ENCODE assay signal across 8 cellular contexts in the genomic region with DNA sequence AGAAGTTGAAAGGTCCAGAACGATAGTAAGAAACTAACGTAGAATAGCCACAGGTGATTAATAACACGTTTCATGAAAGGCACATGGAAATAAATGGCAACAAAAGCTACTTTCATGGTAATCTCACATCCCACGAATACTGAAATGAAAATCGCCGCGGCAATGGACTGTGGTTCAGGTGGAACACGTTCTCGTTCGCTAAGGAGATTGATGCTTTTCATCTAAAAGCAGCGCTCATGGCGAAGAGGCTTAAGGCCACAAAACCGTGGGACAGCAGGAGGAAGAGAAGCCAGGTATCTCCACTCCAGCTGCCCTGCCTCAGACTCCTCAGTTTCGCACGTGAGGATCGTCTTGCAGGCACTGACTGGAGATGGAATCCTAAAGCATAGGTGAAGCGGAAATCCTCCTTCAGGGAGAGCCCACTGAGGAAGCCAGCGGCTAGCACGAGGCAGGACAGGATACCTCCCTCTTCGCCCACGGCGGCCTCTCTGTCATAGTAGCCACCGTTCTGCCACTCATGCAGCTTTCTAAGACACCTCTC. TPM values are rescaled to one million over a fixed set of nuclear protein-coding genes. Genes with fewer than 3 reads are reported as not detected.
DNase-seq lines count a peak whose midpoint lies in the region; ATAC-seq and TF ChIP-seq lines count a peak whose summit lies in the region.

No MANE protein-coding gene starts in this region.

- H3K4me1 ChIP-seq in PC-3 (ENCODE audit: insufficient read depth, low read length) (peaks cover 22% of the 10 kb centered on the region), muscle layer of colon (ENCODE audit: insufficient read depth, low read length) (peaks cover 12% of the 10 kb centered on the region)

- peak; percentile 9 for ATAC-seq in HG03039 (IDR thresholded peaks at IDR 0.05; ENCODE audit: unreplicated experiment)
- peak; percentile 44 for ATAC-seq in PC-3

- H3K27ac Mint-ChIP-seq in dendritic cell treated with granulocyte-macrophage colony-stimulating factor and Interleukin-4, amounts not matched to agents 40 ng/mL and 50 ng/mL, for 4 days, result peak overlapping the region; percentile 87

- H3K36me3 ChIP-seq in PC-3 (ENCODE audit: low read depth, low read length), result no peaks in the 10 kb centered on the region
- H3K36me3 ChIP-seq in muscle layer of colon (ENCODE audit: insufficient read depth, low read length), result no peaks in the 10 kb centered on the region

- H3K9ac ChIP-seq in PC-3 (ENCODE audit: low read length), result peak overlapping the region; percentile 82
- H3K9ac ChIP-seq in muscle layer of colon (ENCODE audit: low read length), result peak overlapping the region; percentile 83

- peak overlapping the region; percentile 91 for H3K4me2 ChIP-seq in PC-3 (ENCODE audit: low read length)

- peaks cover 49% of the 10 kb centered on the region for H3K79me2 ChIP-seq in PC-3 (ENCODE audit: low read length)

- POLR2A ChIA-PET in PC-3 (lab: Charles Lee; ENCODE audit: unreplicated experiment), result interaction anchor here (0.5 kb wide), 1 partner anchor 50 kb away, joined by 3 read pairs; no protein-coding TSS in a partner anchor

- TF ChIP-seq POLR2A in erythroblast (IDR thresholded peaks at IDR 0.05; ENCODE audit: low read length), result no peak

- peak overlapping the region; percentile 84 for H2AFZ ChIP-seq in PC-3 (ENCODE audit: low read length)

- peak; percentile 41 for DNase-seq in stimulated activated naive CD4-positive, alpha-beta T cell treated with Interleukin-2 at 50 U/mL for 16 hours (lab: John Stamatoyannopoulos, UW)
- DNase-seq in stimulated activated naive CD4-positive, alpha-beta T cell (lab: John Stamatoyannopoulos, UW), result no peak
- DNase-seq in PC-3 (peak; percentile 55), erythroblast (lab: John Stamatoyannopoulos, UW) (no peak)
- no peak for DNase-seq in activated CD8-positive, alpha-beta memory T cell treated with anti-CD3 and anti-CD28 coated beads, Interleukin-2, amount 50 U/mL, for 48 hours

- H3K9me2 ChIP-seq in PC-3 (replicated peaks; ENCODE audit: low read length), result no peaks in the 10 kb centered on the region

- no peak for TF ChIP-seq CTCF in PC-3 (conservative IDR thresholded peaks at IDR 0.05; ENCODE audit: low read depth, low read length)

- no peaks in the 10 kb centered on the region for H3F3A ChIP-seq in PC-3 (ENCODE audit: low read length, unreplicated experiment)

- BruUV-seq in PC-3 (replicated peaks; lab: Mats Ljungman, UMichigan), result TSS peak; percentile 78

- peaks cover 34% of the 10 kb centered on the region for H4K20me1 ChIP-seq in PC-3 (ENCODE audit: low read length)

- CTCF ChIA-PET in PC-3 (lab: Charles Lee), result interaction anchor here (0.5 to 1.4 kb wide), 7 partner anchors 42 to 902 kb away, joined by 3 to 15 read pairs (median 4); no protein-coding TSS in a partner anchor

- no peaks in the 10 kb centered on the region for H3K9me3 Mint-ChIP-seq in dendritic cell treated with granulocyte-macrophage colony-stimulating factor and Interleukin-4, amounts not matched to agents 40 ng/mL and 50 ng/mL, for 4 days

- intact Hi-C loops in PC-3 (cut with micrococcal nuclease), result loop anchor here (5.0 kb wide), 1 partner anchor 95 kb away; no protein-coding TSS in a partner anchor
- intact Hi-C loops in dendritic cell treated with granulocyte-macrophage colony-stimulating factor and Interleukin-4, amounts not matched to agents 40 ng/mL and 50 ng/mL, for 4 days (cut with micrococcal nuclease), result loop anchor here (5.0 kb wide), 1 partner anchor 735 kb away; the partner anchor contains the start of gene PALS1

- H3K4me1 Mint-ChIP-seq in dendritic cell treated with granulocyte-macrophage colony-stimulating factor and Interleukin-4, amounts not matched to agents 40 ng/mL and 50 ng/mL, for 4 days (ENCODE audit: low read depth), result peaks cover 19% of the 10 kb centered on the region

- H3K27me3 ChIP-seq in PC-3 (ENCODE audit: low read length) (no peaks in the 10 kb centered on the region), muscle layer of colon (ENCODE audit: control insufficient read depth in 1 of 2, insufficient read depth in 2 of 2, low read length in 2 of 2) (no peaks in the 10 kb centered on the region)

- H3K4me3 ChIP-seq in PC-3 (ENCODE audit: low read length), result peak overlapping the region; percentile 95
- H3K4me3 ChIP-seq in muscle layer of colon (ENCODE audit: low read depth in 1 of 2, low read length in 2 of 2), result peak overlapping the region; percentile 50 to 86

- peaks cover 19% of the 10 kb centered on the region for H3K36me3 Mint-ChIP-seq in dendritic cell treated with granulocyte-macrophage colony-stimulating factor and Interleukin-4, amounts not matched to agents 40 ng/mL and 50 ng/mL, for 4 days (ENCODE audit: low read depth)

- H3K27me3 Mint-ChIP-seq in dendritic cell treated with granulocyte-macrophage colony-stimulating factor and Interleukin-4, amounts not matched to agents 40 ng/mL and 50 ng/mL, for 4 days, result peaks cover 22% of the 10 kb centered on the region

- H3K9me3 ChIP-seq in PC-3 (ENCODE audit: low read length), result no peaks in the 10 kb centered on the region
- no peaks in the 10 kb centered on the region for H3K9me3 ChIP-seq in muscle layer of colon (ENCODE audit: low read length)

- H3K4me3 Mint-ChIP-seq in dendritic cell treated with granulocyte-macrophage colony-stimulating factor and Interleukin-4, amounts not matched to agents 40 ng/mL and 50 ng/mL, for 4 days, result peak overlapping the region; percentile 88

- H3K27ac ChIP-seq in PC-3 (ENCODE audit: low read length), result peak overlapping the region; percentile 78
- H3K27ac ChIP-seq in muscle layer of colon (ENCODE audit: low read depth, low read length), result peak overlapping the region; percentile 82

RNA-seq across cellular contexts. Expression of gene GPHN, which starts 0.7 kb away (rescaled TPM):
- 23.4 and 39.5 TPM in 2 replicates for total RNA-seq in PC-3 (2014; rRNA removed)

RNA-seq across cellular contexts. Expression of gene CCDC196, which starts 21.1 kb away (rescaled TPM):
- total RNA-seq in PC-3 (2014; rRNA removed), result not detected in 2 replicates

Comparison
In these comparisons a context has a peak if more than half of its experiments do, and no peak if none do; other contexts are left out.
1. DNase-seq: peak in stimulated activated naive CD4-positive, alpha-beta T cell treated with Interleukin-2 at 50 U/mL for 16 hours (single experiment) and PC-3 (single experiment); none in stimulated activated naive CD4-positive, alpha-beta T cell (0 of 6), erythroblast (0 of 2) and activated CD8-positive, alpha-beta memory T cell treated with anti-CD3 and anti-CD28 coated beads, Interleukin-2, amount 50 U/mL, for 48 hours (single experiment).